9 cellular contexts compared by ENCODE assay signal in genomic region chr1:32540589-32540988, GRCh38. TPM values are rescaled to one million over a fixed set of nuclear protein-coding genes. Genes with fewer than 3 reads are reported as not detected.
DNase-seq lines count a peak whose midpoint lies in the region; ATAC-seq and TF ChIP-seq lines count a peak whose summit lies in the region.
"Had no signal": no experiment of that assay in that cellular context is flagged by ENCODE, and none has a peak within 500 bp of the region (broad histone marks: within the 10 kb centered on the region; RNA-seq: fewer than 3 reads in every experiment).

No MANE protein-coding gene starts in this region.

- ATAC-seq in sciatic nerve (no peak), HG03469 (IDR thresholded peaks at IDR 0.05; ENCODE audit: unreplicated experiment) (no peak), esophagus mucosa (no peak)

- peaks cover 0 to 2% (median 0%) of the 10 kb centered on the region in 6 donors for H3K9me3 Mint-ChIP-seq in immature natural killer cell

- peaks cover 10 to 13% of the 10 kb centered on the region in 2 donors for H3K4me1 Mint-ChIP-seq in immature natural killer cell

- peaks cover 7% of the 10 kb centered on the region for H3K36me3 ChIP-seq in WERI-Rb-1

- peak overlapping the region; percentile 85 to 94 (median 93) for H3K4me3 Mint-ChIP-seq in immature natural killer cell

- H3K27ac Mint-ChIP-seq in immature natural killer cell = peak overlapping the region in 1 of 6 donors; percentile 74

- intact Hi-C loops in sciatic nerve (cut with DNase I) = no loop called here

- no peak for DNase-seq in GM12864 (ENCODE audit: low read depth)
- peak; percentile 19 for DNase-seq in WERI-Rb-1
- DNase-seq in immature natural killer cell = no peak
- no peak for DNase-seq in sciatic nerve (ENCODE audit: low spot score)
- DNase-seq in NK-92 (lab: John Stamatoyannopoulos, UW; ENCODE audit: unreplicated experiment) = no peak

- H3K4me3 ChIP-seq in GM12864 (ENCODE audit: low read depth, low read length) (peak overlapping the region; percentile 67; the same call in 1 of the 2 replicates), WERI-Rb-1 (ENCODE audit: low read depth, low read length) (peak overlapping the region; percentile 47; the same call in 1 of the 2 replicates)

- H3K27ac ChIP-seq in 22Rv1 (peak overlapping the region; percentile 75; the same call in 1 of the 2 replicates), WERI-Rb-1 (no peak overlapping the region)
- H3K27ac ChIP-seq: parathyroid adenoma had no signal

- peaks cover 0 to 6% (median 3%) of the 10 kb centered on the region in 3 donors for H3K36me3 Mint-ChIP-seq in immature natural killer cell

- peaks cover 11 to 32% (median 22%) of the 10 kb centered on the region in 3 donors for H3K27me3 Mint-ChIP-seq in immature natural killer cell (ENCODE audit: low read depth in 3 of 3)

- no peaks in the 10 kb centered on the region for H3K9me3 ChIP-seq in WERI-Rb-1 (ENCODE audit: severe bottlenecking)

- no peak for TF ChIP-seq CTCF in 22Rv1 (IDR thresholded peaks at IDR 0.05)
- TF ChIP-seq CTCF in GM12864 (IDR thresholded peaks at IDR 0.05; ENCODE audit: low read depth, low read length, missing control alignments) = no peak
- TF ChIP-seq CTCF in WERI-Rb-1 (IDR thresholded peaks at IDR 0.05; ENCODE audit: low read depth, low read length) = no peak

- no peaks in the 10 kb centered on the region for H3K27me3 ChIP-seq in WERI-Rb-1 (ENCODE audit: insufficient read depth, low read depth, severe bottlenecking)

RNA-seq across cellular contexts. Expression of gene ZBTB8A, which starts 1.4 kb away (rescaled TPM):
- polyA plus RNA-seq in immature natural killer cell = under 1 TPM in 1 of 3 donors, not detected in 2; 0.39 TPM
- total RNA-seq in sciatic nerve (8.9 TPM), esophagus mucosa (3.1 TPM)
